ENCODE assay signal across 1 cellular context in genomic region chr3:195221015-195221853, GRCh38.
TF ChIP-seq lines count a peak whose summit lies in the region.

No MANE protein-coding gene starts in this region.

TF ChIP-seq in K562, 482 proteins besides CTCF, POLR2A, EP300 and RAD21 (continued from another document):
- TF ChIP-seq, protein P1, sequence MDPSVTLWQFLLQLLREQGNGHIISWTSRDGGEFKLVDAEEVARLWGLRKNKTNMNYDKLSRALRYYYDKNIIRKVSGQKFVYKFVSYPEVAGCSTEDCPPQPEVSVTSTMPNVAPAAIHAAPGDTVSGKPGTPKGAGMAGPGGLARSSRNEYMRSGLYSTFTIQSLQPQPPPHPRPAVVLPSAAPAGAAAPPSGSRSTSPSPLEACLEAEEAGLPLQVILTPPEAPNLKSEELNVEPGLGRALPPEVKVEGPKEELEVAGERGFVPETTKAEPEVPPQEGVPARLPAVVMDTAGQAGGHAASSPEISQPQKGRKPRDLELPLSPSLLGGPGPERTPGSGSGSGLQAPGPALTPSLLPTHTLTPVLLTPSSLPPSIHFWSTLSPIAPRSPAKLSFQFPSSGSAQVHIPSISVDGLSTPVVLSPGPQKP (CRISPR knock-in tag; IDR thresholded peaks at IDR 0.05), result no peak
- TF ChIP-seq C11orf30 (IDR thresholded peaks at IDR 0.05; ENCODE audit: low read depth) (peak; percentile 49; the same call in 1 of the 2 replicates), FOXK2 (conservative IDR thresholded peaks at IDR 0.05 in 1 of 2, IDR thresholded peaks at IDR 0.05 in 1 of 2; ENCODE audit: low read depth in 2 of 2) (no peak), ZFP36 (IDR thresholded peaks at IDR 0.05; ENCODE audit: low read depth, low read length, partially characterized antibody) (peak; percentile 76), MAFF (IDR thresholded peaks at IDR 0.05; ENCODE audit: low read length) (peak; percentile 52), ZNF316 (IDR thresholded peaks at IDR 0.05) (peak; percentile 84), ZNF445 (CRISPR knock-in tag; IDR thresholded peaks at IDR 0.05; ENCODE audit: low read depth) (no peak), SP2 (IDR thresholded peaks at IDR 0.05; ENCODE audit: extremely low read depth, low read depth, low read length, poor library complexity, severe bottlenecking) (no peak), MAFK (IDR thresholded peaks at IDR 0.05; ENCODE audit: low read length) (peak; percentile 55; the same call in 1 of the 2 replicates), POLR2AphosphoS5 (IDR thresholded peaks at IDR 0.05; ENCODE audit: control insufficient read depth, insufficient read depth, low read depth, low read length) (no peak)
- TF ChIP-seq, protein P2, sequence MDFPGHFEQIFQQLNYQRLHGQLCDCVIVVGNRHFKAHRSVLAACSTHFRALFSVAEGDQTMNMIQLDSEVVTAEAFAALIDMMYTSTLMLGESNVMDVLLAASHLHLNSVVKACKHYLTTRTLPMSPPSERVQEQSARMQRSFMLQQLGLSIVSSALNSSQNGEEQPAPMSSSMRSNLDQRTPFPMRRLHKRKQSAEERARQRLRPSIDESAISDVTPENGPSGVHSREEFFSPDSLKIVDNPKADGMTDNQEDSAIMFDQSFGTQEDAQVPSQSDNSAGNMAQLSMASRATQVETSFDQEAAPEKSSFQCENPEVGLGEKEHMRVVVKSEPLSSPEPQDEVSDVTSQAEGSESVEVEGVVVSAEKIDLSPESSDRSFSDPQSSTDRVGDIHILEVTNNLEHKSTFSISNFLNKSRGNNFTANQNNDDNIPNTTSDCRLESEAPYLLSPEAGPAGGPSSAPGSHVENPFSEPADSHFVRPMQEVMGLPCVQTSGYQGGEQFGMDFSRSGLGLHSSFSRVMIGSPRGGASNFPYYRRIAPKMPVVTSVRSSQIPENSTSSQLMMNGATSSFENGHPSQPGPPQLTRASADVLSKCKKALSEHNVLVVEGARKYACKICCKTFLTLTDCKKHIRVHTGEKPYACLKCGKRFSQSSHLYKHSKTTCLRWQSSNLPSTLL (IDR thresholded peaks at IDR 0.05), result no peak
- TF ChIP-seq, protein P3, sequence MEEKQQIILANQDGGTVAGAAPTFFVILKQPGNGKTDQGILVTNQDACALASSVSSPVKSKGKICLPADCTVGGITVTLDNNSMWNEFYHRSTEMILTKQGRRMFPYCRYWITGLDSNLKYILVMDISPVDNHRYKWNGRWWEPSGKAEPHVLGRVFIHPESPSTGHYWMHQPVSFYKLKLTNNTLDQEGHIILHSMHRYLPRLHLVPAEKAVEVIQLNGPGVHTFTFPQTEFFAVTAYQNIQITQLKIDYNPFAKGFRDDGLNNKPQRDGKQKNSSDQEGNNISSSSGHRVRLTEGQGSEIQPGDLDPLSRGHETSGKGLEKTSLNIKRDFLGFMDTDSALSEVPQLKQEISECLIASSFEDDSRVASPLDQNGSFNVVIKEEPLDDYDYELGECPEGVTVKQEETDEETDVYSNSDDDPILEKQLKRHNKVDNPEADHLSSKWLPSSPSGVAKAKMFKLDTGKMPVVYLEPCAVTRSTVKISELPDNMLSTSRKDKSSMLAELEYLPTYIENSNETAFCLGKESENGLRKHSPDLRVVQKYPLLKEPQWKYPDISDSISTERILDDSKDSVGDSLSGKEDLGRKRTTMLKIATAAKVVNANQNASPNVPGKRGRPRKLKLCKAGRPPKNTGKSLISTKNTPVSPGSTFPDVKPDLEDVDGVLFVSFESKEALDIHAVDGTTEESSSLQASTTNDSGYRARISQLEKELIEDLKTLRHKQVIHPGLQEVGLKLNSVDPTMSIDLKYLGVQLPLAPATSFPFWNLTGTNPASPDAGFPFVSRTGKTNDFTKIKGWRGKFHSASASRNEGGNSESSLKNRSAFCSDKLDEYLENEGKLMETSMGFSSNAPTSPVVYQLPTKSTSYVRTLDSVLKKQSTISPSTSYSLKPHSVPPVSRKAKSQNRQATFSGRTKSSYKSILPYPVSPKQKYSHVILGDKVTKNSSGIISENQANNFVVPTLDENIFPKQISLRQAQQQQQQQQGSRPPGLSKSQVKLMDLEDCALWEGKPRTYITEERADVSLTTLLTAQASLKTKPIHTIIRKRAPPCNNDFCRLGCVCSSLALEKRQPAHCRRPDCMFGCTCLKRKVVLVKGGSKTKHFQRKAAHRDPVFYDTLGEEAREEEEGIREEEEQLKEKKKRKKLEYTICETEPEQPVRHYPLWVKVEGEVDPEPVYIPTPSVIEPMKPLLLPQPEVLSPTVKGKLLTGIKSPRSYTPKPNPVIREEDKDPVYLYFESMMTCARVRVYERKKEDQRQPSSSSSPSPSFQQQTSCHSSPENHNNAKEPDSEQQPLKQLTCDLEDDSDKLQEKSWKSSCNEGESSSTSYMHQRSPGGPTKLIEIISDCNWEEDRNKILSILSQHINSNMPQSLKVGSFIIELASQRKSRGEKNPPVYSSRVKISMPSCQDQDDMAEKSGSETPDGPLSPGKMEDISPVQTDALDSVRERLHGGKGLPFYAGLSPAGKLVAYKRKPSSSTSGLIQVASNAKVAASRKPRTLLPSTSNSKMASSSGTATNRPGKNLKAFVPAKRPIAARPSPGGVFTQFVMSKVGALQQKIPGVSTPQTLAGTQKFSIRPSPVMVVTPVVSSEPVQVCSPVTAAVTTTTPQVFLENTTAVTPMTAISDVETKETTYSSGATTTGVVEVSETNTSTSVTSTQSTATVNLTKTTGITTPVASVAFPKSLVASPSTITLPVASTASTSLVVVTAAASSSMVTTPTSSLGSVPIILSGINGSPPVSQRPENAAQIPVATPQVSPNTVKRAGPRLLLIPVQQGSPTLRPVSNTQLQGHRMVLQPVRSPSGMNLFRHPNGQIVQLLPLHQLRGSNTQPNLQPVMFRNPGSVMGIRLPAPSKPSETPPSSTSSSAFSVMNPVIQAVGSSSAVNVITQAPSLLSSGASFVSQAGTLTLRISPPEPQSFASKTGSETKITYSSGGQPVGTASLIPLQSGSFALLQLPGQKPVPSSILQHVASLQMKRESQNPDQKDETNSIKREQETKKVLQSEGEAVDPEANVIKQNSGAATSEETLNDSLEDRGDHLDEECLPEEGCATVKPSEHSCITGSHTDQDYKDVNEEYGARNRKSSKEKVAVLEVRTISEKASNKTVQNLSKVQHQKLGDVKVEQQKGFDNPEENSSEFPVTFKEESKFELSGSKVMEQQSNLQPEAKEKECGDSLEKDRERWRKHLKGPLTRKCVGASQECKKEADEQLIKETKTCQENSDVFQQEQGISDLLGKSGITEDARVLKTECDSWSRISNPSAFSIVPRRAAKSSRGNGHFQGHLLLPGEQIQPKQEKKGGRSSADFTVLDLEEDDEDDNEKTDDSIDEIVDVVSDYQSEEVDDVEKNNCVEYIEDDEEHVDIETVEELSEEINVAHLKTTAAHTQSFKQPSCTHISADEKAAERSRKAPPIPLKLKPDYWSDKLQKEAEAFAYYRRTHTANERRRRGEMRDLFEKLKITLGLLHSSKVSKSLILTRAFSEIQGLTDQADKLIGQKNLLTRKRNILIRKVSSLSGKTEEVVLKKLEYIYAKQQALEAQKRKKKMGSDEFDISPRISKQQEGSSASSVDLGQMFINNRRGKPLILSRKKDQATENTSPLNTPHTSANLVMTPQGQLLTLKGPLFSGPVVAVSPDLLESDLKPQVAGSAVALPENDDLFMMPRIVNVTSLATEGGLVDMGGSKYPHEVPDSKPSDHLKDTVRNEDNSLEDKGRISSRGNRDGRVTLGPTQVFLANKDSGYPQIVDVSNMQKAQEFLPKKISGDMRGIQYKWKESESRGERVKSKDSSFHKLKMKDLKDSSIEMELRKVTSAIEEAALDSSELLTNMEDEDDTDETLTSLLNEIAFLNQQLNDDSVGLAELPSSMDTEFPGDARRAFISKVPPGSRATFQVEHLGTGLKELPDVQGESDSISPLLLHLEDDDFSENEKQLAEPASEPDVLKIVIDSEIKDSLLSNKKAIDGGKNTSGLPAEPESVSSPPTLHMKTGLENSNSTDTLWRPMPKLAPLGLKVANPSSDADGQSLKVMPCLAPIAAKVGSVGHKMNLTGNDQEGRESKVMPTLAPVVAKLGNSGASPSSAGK (IDR thresholded peaks at IDR 0.05), result no peak
- TF ChIP-seq, protein P4, sequence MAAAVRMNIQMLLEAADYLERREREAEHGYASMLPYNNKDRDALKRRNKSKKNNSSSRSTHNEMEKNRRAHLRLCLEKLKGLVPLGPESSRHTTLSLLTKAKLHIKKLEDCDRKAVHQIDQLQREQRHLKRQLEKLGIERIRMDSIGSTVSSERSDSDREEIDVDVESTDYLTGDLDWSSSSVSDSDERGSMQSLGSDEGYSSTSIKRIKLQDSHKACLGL (CRISPR knock-in tag; IDR thresholded peaks at IDR 0.05; ENCODE audit: borderline replicate concordance, poor library complexity, severe bottlenecking), result no peak
